ENCODE assay signal across 16 cellular contexts in the genomic region with DNA sequence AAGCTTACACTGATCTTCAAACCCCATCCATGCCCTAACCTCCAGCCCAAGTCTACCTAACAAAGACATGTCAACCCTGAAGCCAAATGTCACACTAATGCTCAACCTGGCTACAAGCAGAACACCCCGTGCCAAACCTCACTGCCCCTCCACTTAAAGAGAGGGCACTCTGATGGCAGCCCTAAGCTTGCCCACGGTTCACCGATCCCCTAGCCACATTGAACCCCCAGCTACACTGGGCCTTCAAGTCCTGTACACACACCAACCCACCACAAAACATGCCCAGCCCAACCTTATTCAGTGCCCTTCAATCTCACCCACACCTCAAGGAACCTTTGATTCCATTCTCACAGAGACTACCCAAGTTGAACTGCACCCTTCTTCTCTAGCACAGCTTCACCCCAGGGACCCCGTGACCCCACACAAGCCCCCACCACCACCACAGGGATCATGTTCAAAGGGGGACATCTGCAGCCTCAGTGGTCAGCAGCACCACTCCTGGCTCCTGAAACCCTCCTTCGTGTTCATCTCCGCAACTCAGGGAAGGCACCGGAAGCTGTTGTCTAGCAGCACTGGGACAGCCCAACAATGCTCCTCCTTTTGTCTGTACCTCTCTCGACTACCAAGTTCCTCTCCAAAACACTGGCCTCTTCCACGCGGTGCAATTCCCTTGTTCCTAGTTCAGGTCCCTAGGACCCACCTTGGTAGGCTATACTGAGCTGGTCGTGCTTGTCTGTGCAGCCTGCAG.
"Had no signal": no experiment of that assay in that cellular context is flagged by ENCODE, and none has a peak within 500 bp of the region (broad histone marks: within the 10 kb centered on the region; RNA-seq: fewer than 3 reads in every experiment).

No MANE protein-coding gene starts in this region.

- H3K4me3 ChIP-seq: tibial nerve had no signal

- ATAC-seq: activated naive CD4-positive, alpha-beta T cell treated with anti-CD3 and anti-CD28 coated beads, Interleukin-2, amount 50 U/mL, for 72 hours; activated T-cell treated with anti-CD3 and anti-CD28 coated beads, Interleukin-2, amount 50 U/mL, for 72 hours; left colon had no signal

- H3K27me3 ChIP-seq: tibial nerve had no signal

- H3K9me3 ChIP-seq: tibial nerve had no signal

- H3K36me3 ChIP-seq: tibial nerve had no signal

- DNase-seq: activated B cell treated with CpG ODN at 0.5 μM for 24 hours; activated CD4-positive, alpha-beta T cell treated with anti-CD3 and anti-CD28 coated beads, Interleukin-2, amount 50 U/mL, for 1 hour; activated gamma-delta T cell; activated T-cell treated with anti-CD3 and anti-CD28 coated beads, Interleukin-2, amount 50 U/mL, for 72 hours; cortex of kidney; effector CD8-positive, alpha-beta T cell; left colon; midbrain; retina; stimulated activated CD4-positive, alpha-beta T cell treated with anti-CD3 and anti-CD28 coated beads, Interleukin-4, amount 100 ng/mL, for 1 hour; stimulated activated naive CD4-positive, alpha-beta T cell; T-helper 2 cell had no signal

- H3K27ac ChIP-seq: parathyroid adenoma, tibial nerve had no signal

- FAIRE-seq: frontal cortex had no signal
